ENCODE assay signal across 10 cellular contexts in genomic region chr11:112523477-112523876, GRCh38.
A peak's percentile ranks its signal among the peaks of the same experiment; 100 is the strongest.
DNase-seq lines count a peak whose midpoint lies in the region; ATAC-seq, FAIRE-seq and TF ChIP-seq lines count a peak whose summit lies in the region.
"Had no signal": no experiment of that assay in that cellular context is flagged by ENCODE, and none has a peak within 500 bp of the region (broad histone marks: within the 10 kb centered on the region; RNA-seq: fewer than 3 reads in every experiment).

No MANE protein-coding gene starts in this region.

- H3K4me3 ChIP-seq in adrenal gland, result no peak overlapping the region
- H3K4me3 ChIP-seq in ovary, result no peak overlapping the region

- no peak for DNase-seq in HTR-8/SVneo (ENCODE audit: insufficient read length, low spot score)
- DNase-seq in adrenal gland, result peak in 5 of 7 donors; percentile 17 to 57 (median 19)
- DNase-seq in left cardiac atrium, result peak; percentile 27
- DNase-seq in renal cortical epithelial cell (ENCODE audit: low read depth), result peak; percentile 65
- DNase-seq in stimulated activated CD4-positive, alpha-beta T cell treated with anti-CD3 and anti-CD28 coated beads, Interleukin-4, amount 100 ng/mL, for 24 hours, result no peak
- DNase-seq in ovary, result no peak
- DNase-seq: brain microvascular endothelial cell, NCI-H2227 treated with DMSO at 0.1 percent for 48 hours had no signal

- H3K36me3 ChIP-seq in adrenal gland (replicated peaks in 1 of 2) (no peaks in the 10 kb centered on the region), ovary (no peaks in the 10 kb centered on the region)
- H3K36me3 ChIP-seq: brain microvascular endothelial cell had no signal

- H3K27ac ChIP-seq in adrenal gland, result peak overlapping the region in 1 of 5 donors; percentile 79
- no peak overlapping the region for H3K27ac ChIP-seq in ovary
- H3K27ac ChIP-seq: brain microvascular endothelial cell had no signal

- TF ChIP-seq EP300 in ovary (IDR thresholded peaks at IDR 0.05), result no peak

- intact Hi-C loops in adrenal gland (cut with DNase I) (no loop called here), left cardiac atrium (cut with DNase I) (no loop called here), ovary (cut with DNase I) (no loop called here)

- no peak for TF ChIP-seq CTCF in adrenal gland (IDR thresholded peaks at IDR 0.05)
- TF ChIP-seq CTCF in ovary (IDR thresholded peaks at IDR 0.05), result no peak

- peak; percentile 89 for FAIRE-seq in HTR-8/SVneo (lab: Jason Lieb, UNC)

- WGBS in adrenal gland, 4 donors, result 40 to 72% (median 58%) methylated on average over 3 to 4 of the region's 4 CpGs
- 33 to 44% (median 40%) methylated on average over 4 of the region's 4 CpGs for WGBS in ovary, 3 donors

- TF ChIP-seq POLR2A in adrenal gland (IDR thresholded peaks at IDR 0.05), result no peak
- TF ChIP-seq POLR2A in ovary (IDR thresholded peaks at IDR 0.05), result no peak

- peaks cover 0 to 21% of the 10 kb centered on the region in 2 donors for H3K4me1 ChIP-seq in adrenal gland (replicated peaks in 1 of 2)
- H3K4me1 ChIP-seq in ovary (ENCODE audit: insufficient read depth), result no peaks in the 10 kb centered on the region

- peak; percentile 54 to 77 for ATAC-seq in left cardiac atrium
- no peak for ATAC-seq in HG03521 (IDR thresholded peaks at IDR 0.05; ENCODE audit: unreplicated experiment)
- no peak for ATAC-seq in HG02840 (IDR thresholded peaks at IDR 0.05; ENCODE audit: low FRiP score, unreplicated experiment)

- no peaks in the 10 kb centered on the region for H3K27me3 ChIP-seq in adrenal gland
- no peaks in the 10 kb centered on the region for H3K27me3 ChIP-seq in ovary
- H3K27me3 ChIP-seq: brain microvascular endothelial cell had no signal

- H3K9me3 ChIP-seq in adrenal gland (replicated peaks in 1 of 3), result no peaks in the 10 kb centered on the region
- no peaks in the 10 kb centered on the region for H3K9me3 ChIP-seq in ovary

Comparison
In these comparisons a context has a peak if more than half of its experiments do, and no peak if none do; other contexts are left out.
1. DNase-seq: peak in adrenal gland (5 of 7), left cardiac atrium (single experiment) and renal cortical epithelial cell (single experiment); none in HTR-8/SVneo (single experiment), stimulated activated CD4-positive, alpha-beta T cell treated with anti-CD3 and anti-CD28 coated beads, Interleukin-4, amount 100 ng/mL, for 24 hours (single experiment) and ovary (0 of 5).
2. ATAC-seq: peak in left cardiac atrium (2 of 2); none in HG03521 (single experiment) and HG02840 (single experiment).